8 cellular contexts compared by ENCODE assay signal in the genomic region with DNA sequence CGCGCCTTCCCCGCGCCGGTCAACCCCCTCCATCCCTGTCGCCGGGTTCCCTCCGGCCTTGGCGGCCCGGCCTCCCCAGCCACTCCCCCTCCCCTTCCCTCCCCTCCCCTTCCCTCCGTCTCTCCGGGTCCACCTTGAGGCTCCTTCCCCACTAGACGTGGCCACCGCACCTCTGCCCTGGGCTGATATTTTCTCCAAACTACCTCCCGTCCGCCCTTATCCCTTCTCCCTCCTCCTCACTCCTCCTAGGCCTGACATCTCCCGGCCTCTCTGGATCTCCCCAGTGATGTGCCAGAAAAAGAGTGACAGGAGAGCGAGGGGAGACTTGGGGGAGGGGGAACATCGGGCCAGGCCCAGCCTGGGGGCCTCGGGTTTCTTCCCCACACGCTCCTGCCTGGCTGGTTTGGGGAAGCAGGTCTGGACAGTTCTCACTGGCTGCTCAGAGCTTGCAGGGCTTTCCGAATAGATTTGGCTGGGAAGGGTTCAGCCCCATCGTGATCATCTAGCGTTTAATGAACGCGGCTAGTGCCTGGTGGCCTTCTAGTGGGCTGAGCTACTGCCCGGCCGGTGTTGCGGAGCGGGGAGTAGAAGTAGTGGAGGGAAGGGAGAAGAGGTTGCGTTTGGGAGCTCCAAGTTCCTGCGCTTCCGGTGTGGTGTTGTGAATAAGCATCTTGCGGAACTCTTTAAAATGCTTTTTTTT. TPM values are rescaled to one million over a fixed set of nuclear protein-coding genes. Genes with fewer than 3 reads are reported as not detected.
A peak's percentile ranks its signal among the peaks of the same experiment; 100 is the strongest.
DNase-seq lines count a peak whose midpoint lies in the region; ATAC-seq and TF ChIP-seq lines count a peak whose summit lies in the region.

No MANE protein-coding gene starts in this region.

- H3K4me3 Mint-ChIP-seq in endothelial cell (ENCODE audit: unreplicated experiment), result peak overlapping the region; percentile 88

- H3K4me3 ChIP-seq in muscle layer of duodenum (ENCODE audit: low read depth in 1 of 2, low read length in 2 of 2), result peak overlapping the region; percentile 61 to 96

- no peaks in the 10 kb centered on the region for H3K9me3 Mint-ChIP-seq in endothelial cell (ENCODE audit: unreplicated experiment)

- H3K27me3 ChIP-seq in muscle layer of duodenum (ENCODE audit: low read depth, low read length), result no peaks in the 10 kb centered on the region

- H3K36me3 Mint-ChIP-seq in endothelial cell (ENCODE audit: low read depth, unreplicated experiment), result peaks cover 3% of the 10 kb centered on the region

- peaks cover 0 to 15% of the 10 kb centered on the region in 2 donors for H3K4me1 ChIP-seq in muscle layer of duodenum (ENCODE audit: control insufficient read depth in 1 of 2, insufficient read depth in 2 of 2, low read length in 2 of 2)

- no peak for TF ChIP-seq CTCF in endothelial cell (IDR thresholded peaks at IDR 0.05; ENCODE audit: unreplicated experiment)

- peaks cover 22% of the 10 kb centered on the region for H3K27me3 Mint-ChIP-seq in endothelial cell (ENCODE audit: unreplicated experiment)

- no peaks in the 10 kb centered on the region for H3K9me3 ChIP-seq in muscle layer of duodenum (ENCODE audit: control insufficient read depth in 1 of 2, low read length in 2 of 2)

- peak overlapping the region; percentile 79 for H3K27ac Mint-ChIP-seq in endothelial cell (ENCODE audit: unreplicated experiment)

- ATAC-seq in GM21723 (IDR thresholded peaks at IDR 0.05; ENCODE audit: unreplicated experiment) (no peak), HG03457 (IDR thresholded peaks at IDR 0.05; ENCODE audit: unreplicated experiment) (no peak)

- no peaks in the 10 kb centered on the region for H3K36me3 ChIP-seq in muscle layer of duodenum (ENCODE audit: control insufficient read depth in 1 of 2, insufficient read depth in 2 of 2, low read length in 2 of 2)

- peak overlapping the region; percentile 76 for H3K27ac ChIP-seq in muscle layer of duodenum (ENCODE audit: low read length)

- peaks cover 9% of the 10 kb centered on the region for H3K4me1 Mint-ChIP-seq in endothelial cell (ENCODE audit: unreplicated experiment)

- DNase-seq in stimulated activated CD4-positive, alpha-beta T cell treated with anti-CD3 and anti-CD28 coated beads, Interleukin-15, amount 100 ng/mL, for 24 hours, result peak; percentile 9
- DNase-seq in stimulated activated CD4-positive, alpha-beta T cell treated with anti-CD3 and anti-CD28 coated beads, Interleukin-12 subunit alpha, Interleukin-12 subunit beta, amount 100 ng/mL, for 4 hours, result no peak
- DNase-seq in SK-N-DZ (ENCODE audit: low spot score) (peak; percentile 30), endothelial cell (ENCODE audit: low spot score) (no peak), NCI-H187 treated with DMSO at 0.1 percent for 48 hours (lab: John Stamatoyannopoulos, UW) (no peak)

RNA-seq across cellular contexts. Expression of a gene that starts 0.6 kb away (rescaled TPM):
- 5.9 and 6.9 TPM in 2 replicates for polyA plus RNA-seq in SK-N-DZ (2014; cell fraction: cytosol; rRNA removed)
- 30.4 and 32.8 TPM in 2 replicates for polyA plus RNA-seq in SK-N-DZ (2014; cell fraction: nucleus; rRNA removed)
- total RNA-seq in endothelial cell (ENCODE audit: unreplicated experiment), result 4.1 TPM

Comparison
In these comparisons a context has a peak if more than half of its experiments do, and no peak if none do; other contexts are left out.
1. DNase-seq: peak in stimulated activated CD4-positive, alpha-beta T cell treated with anti-CD3 and anti-CD28 coated beads, Interleukin-15, amount 100 ng/mL, for 24 hours (single experiment) and SK-N-DZ (single experiment); none in stimulated activated CD4-positive, alpha-beta T cell treated with anti-CD3 and anti-CD28 coated beads, Interleukin-12 subunit alpha, Interleukin-12 subunit beta, amount 100 ng/mL, for 4 hours (single experiment), endothelial cell (single experiment) and NCI-H187 treated with DMSO at 0.1 percent for 48 hours (single experiment).